In genomic region chr1:160867651-160868050, GRCh38 we compare ENCODE assay signal across 6 cellular contexts. TPM values are rescaled to one million over a fixed set of nuclear protein-coding genes. Genes with fewer than 3 reads are reported as not detected.
"Had no signal": no experiment of that assay in that cellular context is flagged by ENCODE, and none has a peak within 500 bp of the region (broad histone marks: within the 10 kb centered on the region; RNA-seq: fewer than 3 reads in every experiment).

No MANE protein-coding gene starts in this region.

RNA-seq across cellular contexts. Expression of gene CD244, which starts 5.0 kb away (rescaled TPM):
- total RNA-seq: MCF 10A, NCI-H460, WTC11 had no signal

RNA-seq across cellular contexts. Expression of gene ITLN1, which starts 17.3 kb away (rescaled TPM):
- total RNA-seq: activated CD4-positive, alpha-beta memory T cell treated with anti-CD3 and anti-CD28 coated beads for 36 hours; bronchial epithelial cell; MCF 10A; NCI-H460; T-cell; WTC11 had no signal
